Comparison of ENCODE assay signal across 1 cellular context in genomic region chr15:89070197-89071124, GRCh38.
TF ChIP-seq lines count a peak whose summit lies in the region.

No MANE protein-coding gene starts in this region.

TF ChIP-seq in K562, 482 proteins besides CTCF, POLR2A, EP300 and RAD21 (continued from another document and continues in another):
- no peak for TF ChIP-seq RERE (CRISPR knock-in tag; IDR thresholded peaks at IDR 0.05; ENCODE audit: borderline replicate concordance)
- TF ChIP-seq NR3C1 (CRISPR knock-in tag; IDR thresholded peaks at IDR 0.05) = no peak
- TF ChIP-seq GATAD2B (IDR thresholded peaks at IDR 0.05; ENCODE audit: borderline replicate concordance) = no peak
- TF ChIP-seq ILK (tag; IDR thresholded peaks at IDR 0.05; ENCODE audit: borderline replicate concordance, low read depth) = no peak
- peak; percentile 79; the same call in 1 of the 2 replicates for TF ChIP-seq FOXP1 (CRISPR knock-in tag; IDR thresholded peaks at IDR 0.05)
- TF ChIP-seq GTF2E2 (tag; IDR thresholded peaks at IDR 0.05) = 0 out of 2 replicates have a peak, but pooled peaks have one; percentile 1
- TF ChIP-seq MECOM (CRISPR knock-in tag; IDR thresholded peaks at IDR 0.05) = no peak
- no peak for TF ChIP-seq CREB3L1 (IDR thresholded peaks at IDR 0.05; ENCODE audit: borderline replicate concordance, low read depth)
- TF ChIP-seq CHAMP1 (IDR thresholded peaks at IDR 0.05) = no peak
- TF ChIP-seq ARID3A (IDR thresholded peaks at IDR 0.05; ENCODE audit: borderline replicate concordance, low read depth, low read length) = no peak
- no peak for TF ChIP-seq KDM2B (CRISPR knock-in tag; IDR thresholded peaks at IDR 0.05)
- TF ChIP-seq E2F4 (CRISPR knock-in tag; IDR thresholded peaks at IDR 0.05; ENCODE audit: low read depth) = no peak
- no peak for TF ChIP-seq ZNF408 (CRISPR knock-in tag; IDR thresholded peaks at IDR 0.05; ENCODE audit: low read depth)
- no peak for TF ChIP-seq ZNF282 (CRISPR knock-in tag; IDR thresholded peaks at IDR 0.05)
- no peak for TF ChIP-seq THAP12 (CRISPR knock-in tag; IDR thresholded peaks at IDR 0.05)
- TF ChIP-seq NR4A1 (CRISPR knock-in tag; IDR thresholded peaks at IDR 0.05) = no peak
- no peak for TF ChIP-seq NR4A1 (tag; IDR thresholded peaks at IDR 0.05)
- TF ChIP-seq HDGF (IDR thresholded peaks at IDR 0.05) = no peak
- no peak for TF ChIP-seq KAT8 (IDR thresholded peaks at IDR 0.05; ENCODE audit: low read depth)
- TF ChIP-seq DPF2 (IDR thresholded peaks at IDR 0.05) = peak; percentile 57
- peak; percentile 49 for TF ChIP-seq MGA (IDR thresholded peaks at IDR 0.05)
- no peak for TF ChIP-seq GTF2A2 (tag; IDR thresholded peaks at IDR 0.05)
- TF ChIP-seq TFAP4 (CRISPR knock-in tag; IDR thresholded peaks at IDR 0.05; ENCODE audit: borderline replicate concordance) = no peak
- no peak for TF ChIP-seq BMI1 (IDR thresholded peaks at IDR 0.05; ENCODE audit: low read length)
- no peak for TF ChIP-seq MCM5 (IDR thresholded peaks at IDR 0.05; ENCODE audit: low read depth)
- no peak for TF ChIP-seq NRF1 (conservative IDR thresholded peaks at IDR 0.05 in 1 of 2, IDR thresholded peaks at IDR 0.05 in 1 of 2)
